Comparison of ENCODE assay signal across 16 cellular contexts in genomic region chr22:26778372-26778771, GRCh38.
DNase-seq lines count a peak whose midpoint lies in the region; ATAC-seq and TF ChIP-seq lines count a peak whose summit lies in the region.
"Had no signal": no experiment of that assay in that cellular context is flagged by ENCODE, and none has a peak within 500 bp of the region (broad histone marks: within the 10 kb centered on the region; RNA-seq: fewer than 3 reads in every experiment).

No MANE protein-coding gene starts in this region.

- no peak overlapping the region for H2BK120ac ChIP-seq in neuronal stem cell (ENCODE audit: low read depth, low read length)

- 30 to 79% (median 69%) methylated on average over 1 of the region's 1 CpG for WGBS in heart left ventricle, 4 donors
- no CpG with 5 or more reads among the region's 1 CpG for WGBS in neuronal stem cell (ENCODE audit: extremely low coverage in 2 of 2, insufficient read length in 2 of 2, insufficient replicate concordance in 1 of 2), 2 donors
- WGBS in lower leg skin, 2 donors = 85 to 94% methylated on average over 1 of the region's 1 CpG

- H2BK12ac ChIP-seq in neuronal stem cell (ENCODE audit: low read length) = no peak overlapping the region

- H3K27me3 ChIP-seq in heart left ventricle = no peaks in the 10 kb centered on the region
- H3K27me3 ChIP-seq in neuronal stem cell (ENCODE audit: control insufficient read depth in 3 of 3, insufficient read depth in 3 of 3, low read depth in 1 of 3, low read length in 3 of 3) = no peaks in the 10 kb centered on the region
- H3K27me3 ChIP-seq in gastrocnemius medialis = no peaks in the 10 kb centered on the region

- H3K27ac ChIP-seq in heart left ventricle (no peak overlapping the region), neuronal stem cell (replicated peaks; ENCODE audit: low read length) (no peak overlapping the region), gastrocnemius medialis (peak overlapping the region in 2 of 4 donors; percentile 7 to 39)

- no peak overlapping the region for H3K4me2 ChIP-seq in neuronal stem cell (ENCODE audit: insufficient read depth, low read length, poor library complexity, severe bottlenecking)

- H3K4me1 ChIP-seq in heart left ventricle = peaks cover 0 to 17% (median 5%) of the 10 kb centered on the region in 12 donors
- H3K4me1 ChIP-seq in neuronal stem cell (ENCODE audit: control insufficient read depth in 2 of 2, insufficient read depth in 1 of 2, low read depth in 1 of 2, low read length in 2 of 2) = peaks cover 3 to 4% of the 10 kb centered on the region in 2 donors
- H3K4me1 ChIP-seq in gastrocnemius medialis = peaks cover 21 to 23% of the 10 kb centered on the region in 2 donors
- H3K4me1 ChIP-seq: Caco-2 had no signal

- H3K4ac ChIP-seq in neuronal stem cell (ENCODE audit: low read length) = no peak overlapping the region

- in situ Hi-C loops in gastrocnemius medialis (cut with MboI; ENCODE audit: low sequenced_read_pairs in 4 of 4) = loop anchor here in 1 of 4 donors (25.0 kb wide), 1 partner anchor 109 kb away; no protein-coding TSS in a partner anchor

- no peak overlapping the region for H3K9ac ChIP-seq in neuronal stem cell (ENCODE audit: low read depth, low read length, poor library complexity)

- no peak overlapping the region for H4K91ac ChIP-seq in neuronal stem cell (ENCODE audit: low read depth, low read length, poor library complexity)

- no peak overlapping the region for H4K8ac ChIP-seq in neuronal stem cell (ENCODE audit: low read depth, low read length)

- H3K79me1 ChIP-seq in neuronal stem cell (ENCODE audit: low read depth, low read length) = no peaks in the 10 kb centered on the region

- no peak overlapping the region for H2BK15ac ChIP-seq in neuronal stem cell (ENCODE audit: low read length)

- no peak overlapping the region for H3K14ac ChIP-seq in neuronal stem cell (ENCODE audit: low read length)

- TF ChIP-seq CTCF in heart left ventricle (IDR thresholded peaks at IDR 0.05) (no peak), gastrocnemius medialis (IDR thresholded peaks at IDR 0.05 in 4 of 5, conservative IDR thresholded peaks at IDR 0.05 in 1 of 5) (no peak), lower leg skin (IDR thresholded peaks at IDR 0.05) (no peak)

- no peak for DNase-seq in left ventricle myocardium superior
- no peak for DNase-seq in heart left ventricle
- DNase-seq in neuronal stem cell (ENCODE audit: low spot score) = no peak
- peak in 1 of 2 donors; percentile 28 for DNase-seq in gastrocnemius medialis
- no peak for DNase-seq in lower leg skin (ENCODE audit: low spot score in 2 of 2)
- DNase-seq in T-helper 9 cell = no peak
- no peak for DNase-seq in COLO829 (ENCODE audit: low spot score)
- DNase-seq: 8988T; C1 segment of cervical spinal cord; Caco-2; CD4-positive, alpha-beta memory T cell; DMS153; DND-41; GOT3; H7; HCEC 1CT had no signal

- H2BK5ac ChIP-seq in neuronal stem cell (ENCODE audit: low read length) = no peak overlapping the region

- no peak overlapping the region for H2AK5ac ChIP-seq in neuronal stem cell (ENCODE audit: low read depth, low read length)

- no peak overlapping the region for H3K23ac ChIP-seq in neuronal stem cell (ENCODE audit: low read depth, low read length, poor library complexity)

- intact Hi-C loops in left ventricle myocardium superior (cut with micrococcal nuclease) (no loop called here), heart left ventricle (cut with DNase I) (no loop called here), gastrocnemius medialis (cut with DNase I; ENCODE audit: low total_unique reads) (no loop called here), lower leg skin (cut with DNase I; ENCODE audit: low total_unique reads) (no loop called here)

- TF ChIP-seq POLR2A in heart left ventricle (IDR thresholded peaks at IDR 0.05) (no peak), gastrocnemius medialis (IDR thresholded peaks at IDR 0.05) (no peak), lower leg skin (IDR thresholded peaks at IDR 0.05) (no peak)

- H3K36me3 ChIP-seq in heart left ventricle = peaks cover 0 to 59% (median 21%) of the 10 kb centered on the region in 9 donors
- peaks cover 0 to 4% of the 10 kb centered on the region in 2 donors for H3K36me3 ChIP-seq in neuronal stem cell (replicated peaks in 1 of 2; ENCODE audit: control insufficient read depth in 2 of 2, insufficient read depth in 2 of 2, low read length in 2 of 2)
- peaks cover 0 to 10% of the 10 kb centered on the region in 2 donors for H3K36me3 ChIP-seq in gastrocnemius medialis

- no peak overlapping the region for H2AFZ ChIP-seq in neuronal stem cell (ENCODE audit: low read length)

- H3K9me3 ChIP-seq in heart left ventricle = peaks cover 0 to 16% (median 0%) of the 10 kb centered on the region in 12 donors
- peaks cover 11 to 17% of the 10 kb centered on the region in 2 donors for H3K9me3 ChIP-seq in neuronal stem cell (replicated peaks in 1 of 2; ENCODE audit: control insufficient read depth in 2 of 2, insufficient read depth in 1 of 2, low read depth in 1 of 2, low read length in 2 of 2)
- H3K9me3 ChIP-seq in gastrocnemius medialis = no peaks in the 10 kb centered on the region
- H3K9me3 ChIP-seq: Caco-2 had no signal

- H3K4me3 ChIP-seq in heart left ventricle (no peak overlapping the region), neuronal stem cell (ENCODE audit: low read length in 2 of 2) (no peak overlapping the region), gastrocnemius medialis (no peak overlapping the region), lower leg skin (ENCODE audit: low read depth, poor library complexity, severe bottlenecking) (no peak overlapping the region)

- ATAC-seq in left ventricle myocardium superior = peak; percentile 18
- no peak for ATAC-seq in heart left ventricle
- ATAC-seq in gastrocnemius medialis = peak; percentile 43 to 45

- H3K18ac ChIP-seq in neuronal stem cell (ENCODE audit: low read length) = peak overlapping the region; percentile 40

Comparison
In these comparisons a context has a peak if more than half of its experiments do, and no peak if none do; other contexts are left out.
1. ATAC-seq: peak in left ventricle myocardium superior (single experiment) and gastrocnemius medialis (2 of 2); none in heart left ventricle (0 of 4).